18 cellular contexts compared by ENCODE assay signal in the genomic region with DNA sequence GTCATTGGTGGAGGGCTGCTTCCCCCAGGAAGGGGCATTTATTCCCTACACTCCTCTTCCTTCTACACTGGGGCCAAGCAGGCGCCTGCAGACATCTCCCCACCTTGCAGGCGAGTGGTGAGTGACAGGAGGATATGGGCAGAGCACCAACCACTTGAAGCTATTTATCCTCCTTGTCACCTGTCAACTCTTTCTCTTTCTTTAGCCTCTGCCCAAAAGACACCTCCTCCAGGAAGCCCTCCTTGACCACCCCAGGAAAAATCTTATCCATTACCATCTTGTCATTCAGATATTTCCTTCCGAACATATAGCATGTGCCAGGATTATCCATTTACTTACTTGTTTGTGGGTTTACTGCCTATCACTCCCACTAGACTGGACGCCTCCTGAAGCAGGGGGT.
DNase-seq lines count a peak whose midpoint lies in the region; ATAC-seq and TF ChIP-seq lines count a peak whose summit lies in the region.
"Had no signal": no experiment of that assay in that cellular context is flagged by ENCODE, and none has a peak within 500 bp of the region (broad histone marks: within the 10 kb centered on the region; RNA-seq: fewer than 3 reads in every experiment).

No MANE protein-coding gene starts in this region.

- H3K9me2 ChIP-seq in OCI-LY7 (ENCODE audit: insufficient read depth, low read length), result no peaks in the 10 kb centered on the region

- no peak overlapping the region for H4K91ac ChIP-seq in neuronal stem cell (ENCODE audit: low read depth, low read length, poor library complexity)

- POLR2A ChIA-PET in RWPE1 (lab: Yijun Ruan, JAX; ENCODE audit: low non-redundant PET) (no interaction called here), OCI-LY7 (lab: Charles Lee) (interaction anchor here (0.5 kb wide), 1 partner anchor 1038 kb away, joined by 5 read pairs; no protein-coding TSS in a partner anchor)

- no CpG with 5 or more reads among the region's 4 CpGs for WGBS in neuronal stem cell (ENCODE audit: extremely low coverage in 2 of 2, insufficient read length in 2 of 2, insufficient replicate concordance in 1 of 2), 2 donors

- peaks cover 44 to 67% of the 10 kb centered on the region in 2 donors for H3K4me1 ChIP-seq in neuronal stem cell (ENCODE audit: control insufficient read depth in 2 of 2, insufficient read depth in 1 of 2, low read depth in 1 of 2, low read length in 2 of 2)
- no peaks in the 10 kb centered on the region for H3K4me1 ChIP-seq in OCI-LY7 (ENCODE audit: insufficient read depth, low read length, poor library complexity, severe bottlenecking)
- H3K4me1 ChIP-seq: Caco-2 had no signal

- no peak overlapping the region for H3K18ac ChIP-seq in neuronal stem cell (ENCODE audit: low read length)

- H3K4me3 ChIP-seq in neuronal stem cell (ENCODE audit: low read length in 2 of 2) (no peak overlapping the region), OCI-LY7 (ENCODE audit: low read depth, low read length, poor library complexity, severe bottlenecking) (no peak overlapping the region)
- H3K4me3 ChIP-seq: GM12878 had no signal

- no peaks in the 10 kb centered on the region for H3K27me3 ChIP-seq in neuronal stem cell (ENCODE audit: control insufficient read depth in 3 of 3, insufficient read depth in 3 of 3, low read depth in 1 of 3, low read length in 3 of 3)

- no peak overlapping the region for H2AK5ac ChIP-seq in neuronal stem cell (ENCODE audit: low read depth, low read length)

- H4K20me1 ChIP-seq in OCI-LY7 (ENCODE audit: insufficient read depth, low read length), result no peaks in the 10 kb centered on the region

- H2AFZ ChIP-seq in neuronal stem cell (ENCODE audit: low read length), result no peak overlapping the region
- H2AFZ ChIP-seq in OCI-LY7 (ENCODE audit: low read length), result no peak overlapping the region

- intact Hi-C loops in OCI-LY7 (cut with micrococcal nuclease; ENCODE audit: unreplicated experiment), result no loop called here

- H3K27ac Mint-ChIP-seq in chondrocyte (ENCODE audit: unreplicated experiment) (peak overlapping the region; percentile 27), nephron (peak overlapping the region in 2 of 3 experiments; percentile 45 to 74)
- H3K27ac Mint-ChIP-seq: CD4-positive, alpha-beta memory T cell; HFFc6 had no signal

- no peak for DNase-seq in RWPE1 (ENCODE audit: low spot score)
- DNase-seq in chondrocyte (ENCODE audit: low spot score), result no peak
- DNase-seq in neuronal stem cell (ENCODE audit: low spot score), result no peak
- DNase-seq in NK-92 treated with Interleukin-12 subunit alpha and Interleukin-12 subunit beta, amount 100 ng/mL, for 24 hours (lab: John Stamatoyannopoulos, UW), result no peak
- DNase-seq in OCI-LY7 (ENCODE audit: low spot score), result no peak
- DNase-seq: Caco-2; CD4-positive, alpha-beta memory T cell; DMS 273 treated with DMSO at 0.1 percent for 48 hours; DMS79 treated with DMSO at 0.1 percent for 48 hours; HFFc6; NCI-H2029; NCI-H2171 treated with DMSO at 0.1 percent for 48 hours; OCI-M1; Right ventricle myocardium superior had no signal

- H3K4me1 Mint-ChIP-seq in chondrocyte (ENCODE audit: low read depth) (peaks cover 26% of the 10 kb centered on the region), nephron (peaks cover 79% of the 10 kb centered on the region)

- H3K9ac ChIP-seq in neuronal stem cell (ENCODE audit: low read depth, low read length, poor library complexity), result no peak overlapping the region
- H3K9ac ChIP-seq: KMS-11 had no signal

- H3K36me3 Mint-ChIP-seq in chondrocyte (ENCODE audit: low read depth), result no peaks in the 10 kb centered on the region
- H3K36me3 Mint-ChIP-seq in nephron (ENCODE audit: low read depth), result no peaks in the 10 kb centered on the region
- H3K36me3 Mint-ChIP-seq: CD4-positive, alpha-beta memory T cell had no signal

- no peak for ATAC-seq in GM21515 (IDR thresholded peaks at IDR 0.05; ENCODE audit: unreplicated experiment)
- ATAC-seq: GM12878 had no signal

- CTCF ChIA-PET in RWPE1 (lab: Yijun Ruan, JAX) (no interaction called here), OCI-LY7 (lab: Charles Lee; ENCODE audit: unreplicated experiment) (no interaction called here)

- H3K9me3 ChIP-seq in neuronal stem cell (replicated peaks in 1 of 2; ENCODE audit: control insufficient read depth in 2 of 2, insufficient read depth in 1 of 2, low read depth in 1 of 2, low read length in 2 of 2) (no peaks in the 10 kb centered on the region), OCI-LY7 (ENCODE audit: low read length) (no peaks in the 10 kb centered on the region)
- H3K9me3 ChIP-seq: Caco-2 had no signal

- peak overlapping the region; percentile 64 for H3K27ac ChIP-seq in RWPE1
- H3K27ac ChIP-seq in neuronal stem cell (replicated peaks; ENCODE audit: low read length), result no peak overlapping the region
- no peak overlapping the region for H3K27ac ChIP-seq in OCI-LY7 (ENCODE audit: low read depth, low read length, poor library complexity, severe bottlenecking)
- H3K27ac ChIP-seq: KMS-11 had no signal

- no peak overlapping the region for H2BK5ac ChIP-seq in neuronal stem cell (ENCODE audit: low read length)

- no peak overlapping the region for H2BK12ac ChIP-seq in neuronal stem cell (ENCODE audit: low read length)

- no peak overlapping the region for H3K23ac ChIP-seq in neuronal stem cell (ENCODE audit: low read depth, low read length, poor library complexity)

- H3K36me3 ChIP-seq in neuronal stem cell (replicated peaks in 1 of 2; ENCODE audit: control insufficient read depth in 2 of 2, insufficient read depth in 2 of 2, low read length in 2 of 2) (no peaks in the 10 kb centered on the region), OCI-LY7 (ENCODE audit: insufficient read depth, low read length) (no peaks in the 10 kb centered on the region)

- H3K14ac ChIP-seq in neuronal stem cell (ENCODE audit: low read length), result no peak overlapping the region

- H3K79me2 ChIP-seq in OCI-LY7 (ENCODE audit: insufficient read depth, low read depth, low read length), result no peaks in the 10 kb centered on the region

- no peaks in the 10 kb centered on the region for H3K9me3 Mint-ChIP-seq in chondrocyte (ENCODE audit: low read depth)
- no peaks in the 10 kb centered on the region for H3K9me3 Mint-ChIP-seq in nephron
- H3K9me3 Mint-ChIP-seq: HFFc6 had no signal

- no peaks in the 10 kb centered on the region for H3K79me1 ChIP-seq in neuronal stem cell (ENCODE audit: low read depth, low read length)

- H3K4me2 ChIP-seq in neuronal stem cell (ENCODE audit: insufficient read depth, low read length, poor library complexity, severe bottlenecking) (no peak overlapping the region), OCI-LY7 (ENCODE audit: low read length) (no peak overlapping the region)
- H3K4me2 ChIP-seq: KMS-11 had no signal

- TF ChIP-seq CTCF in RWPE1 (conservative IDR thresholded peaks at IDR 0.05; ENCODE audit: low read depth), result no peak
- TF ChIP-seq CTCF in chondrocyte (IDR thresholded peaks at IDR 0.05), result no peak
- TF ChIP-seq CTCF in nephron (IDR thresholded peaks at IDR 0.05; ENCODE audit: unreplicated experiment in 3 of 3), result no peak
- no peak for TF ChIP-seq CTCF in OCI-LY7 (conservative IDR thresholded peaks at IDR 0.05; ENCODE audit: low read length)

- H2BK15ac ChIP-seq in neuronal stem cell (ENCODE audit: low read length), result no peak overlapping the region

- H2BK120ac ChIP-seq in neuronal stem cell (ENCODE audit: low read depth, low read length), result no peak overlapping the region

- no peaks in the 10 kb centered on the region for H3K27me3 Mint-ChIP-seq in chondrocyte (ENCODE audit: low read depth)
- H3K27me3 Mint-ChIP-seq in nephron (ENCODE audit: low read depth), result peaks cover 33% of the 10 kb centered on the region

- no peak overlapping the region for H3K4me3 Mint-ChIP-seq in chondrocyte (ENCODE audit: unreplicated experiment)
- no peak overlapping the region for H3K4me3 Mint-ChIP-seq in nephron
- H3K4me3 Mint-ChIP-seq: CD4-positive, alpha-beta memory T cell; HFFc6 had no signal

- H3K4ac ChIP-seq in neuronal stem cell (ENCODE audit: low read length), result no peak overlapping the region

- BruUV-seq in OCI-LY7 (replicated peaks; lab: Mats Ljungman, UMichigan), result no TSS peak

- H4K8ac ChIP-seq in neuronal stem cell (ENCODE audit: low read depth, low read length), result no peak overlapping the region
